In genomic region chr3:179233043-179233442, GRCh38 we compare ENCODE assay signal across 19 cellular contexts.
"Had no signal": no experiment of that assay in that cellular context is flagged by ENCODE, and none has a peak within 500 bp of the region (broad histone marks: within the 10 kb centered on the region; RNA-seq: fewer than 3 reads in every experiment).

No MANE protein-coding gene starts in this region.

- DNase-seq: effector memory CD4-positive, alpha-beta T cell; gastrocnemius medialis; heart right ventricle; hypothalamus; kidney glomerular epithelial cell; mesendoderm; naive B cell; occipital lobe; pancreas; right cardiac atrium; stimulated activated CD4-positive, alpha-beta T cell treated with anti-CD3 and anti-CD28 coated beads, Interleukin-15, amount 100 ng/mL, for 24 hours; stimulated activated CD4-positive, alpha-beta T cell treated with anti-CD3 and anti-CD28 coated beads, Interleukin-1b, Interleukin-23, amount 100 ng/mL, for 48 hours; stimulated activated CD4-positive, alpha-beta T cell treated with anti-CD3 and anti-CD28 coated beads, Interleukin-4, amount 100 ng/mL, for 4 hours; stimulated activated naive B cell treated with anti-CD40 and anti-IgM and Interleukin-4, amounts not matched to agents 10 μg/mL and 1 μg/mL and 100 μg/mL, for 72 hours; stimulated activated naive CD8-positive, alpha-beta T cell treated with anti-CD3 and anti-CD28 coated beads, Interleukin-15, amount 100 ng/mL, for 72 hours; testis; transverse colon had no signal

- H3K4me3 ChIP-seq: gastrocnemius medialis, heart right ventricle, pancreas, testis, transverse colon had no signal

- FAIRE-seq: islet of Langerhans, pancreas had no signal

- ATAC-seq: esophagus mucosa; gastrocnemius medialis; heart right ventricle; pancreas; right cardiac atrium; stimulated activated naive B cell treated with anti-CD40 and anti-IgM and Interleukin-4, amounts not matched to agents 10 μg/mL and 1 μg/mL and 100 μg/mL, for 72 hours; stimulated activated naive CD8-positive, alpha-beta T cell treated with anti-CD3 and anti-CD28 coated beads, Interleukin-15, amount 100 ng/mL, for 72 hours had no signal
